Comparison of ENCODE assay signal across 15 cellular contexts in the genomic region with DNA sequence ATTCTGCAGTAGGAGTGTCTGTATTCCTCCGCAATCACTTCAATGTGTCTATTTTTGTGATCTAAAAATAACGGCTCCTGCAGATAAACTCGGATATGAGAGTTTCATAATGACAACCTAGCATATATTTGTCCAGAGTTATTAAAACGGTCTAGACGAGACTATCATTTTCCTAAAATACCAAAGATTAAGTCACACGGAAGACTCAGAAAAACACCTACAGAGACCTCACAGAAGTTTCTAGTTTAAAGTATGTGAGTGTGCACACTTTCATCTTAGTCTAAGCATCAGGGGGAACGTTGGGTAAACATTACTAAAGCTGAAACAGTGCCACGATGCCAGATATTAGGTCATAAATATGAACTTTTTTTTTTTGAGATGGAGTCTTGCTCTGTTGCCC.
A peak's percentile ranks its signal among the peaks of the same experiment; 100 is the strongest.
DNase-seq lines count a peak whose midpoint lies in the region; ATAC-seq, FAIRE-seq and TF ChIP-seq lines count a peak whose summit lies in the region.
"Had no signal": no experiment of that assay in that cellular context is flagged by ENCODE, and none has a peak within 500 bp of the region (broad histone marks: within the 10 kb centered on the region; RNA-seq: fewer than 3 reads in every experiment).

No MANE protein-coding gene starts in this region.

- no peak for DNase-seq in activated T-cell treated with anti-CD3 and anti-CD28 coated beads, Interleukin-2, amount 50 U/mL, for 72 hours
- no peak for DNase-seq in activated T-cell treated with anti-CD3 and anti-CD28 coated beads, Interleukin-2, amount 50 U/mL, for 1 hour
- DNase-seq in GM12892 (ENCODE audit: insufficient read length) = no peak
- DNase-seq in ascending aorta (ENCODE audit: low spot score in 2 of 2) = no peak
- no peak for DNase-seq in ovary
- DNase-seq in SW 1271 (lab: John Stamatoyannopoulos, UW) = no peak
- DNase-seq: activated gamma-delta T cell treated with Interleukin-2 at 50 U/mL for 16 hours; effector memory CD4-positive, alpha-beta T cell; IMR-90; NCI-H187; stomach had no signal

- peaks cover 3 to 17% of the 10 kb centered on the region in 2 donors for H3K36me3 ChIP-seq in ascending aorta
- no peaks in the 10 kb centered on the region for H3K36me3 ChIP-seq in ovary
- H3K36me3 ChIP-seq: breast epithelium had no signal

- peak in 1 of 2 donors; percentile 41 for ATAC-seq in activated T-cell treated with anti-CD3 and anti-CD28 coated beads, Interleukin-2, amount 50 U/mL, for 72 hours (replicated peaks in 1 of 2)
- ATAC-seq in GM21619 (IDR thresholded peaks at IDR 0.05; ENCODE audit: unreplicated experiment) = no peak

- TF ChIP-seq POLR2A in GM12892 (IDR thresholded peaks at IDR 0.05; ENCODE audit: low read depth, low read length) = no peak
- TF ChIP-seq POLR2A in ovary (IDR thresholded peaks at IDR 0.05) = no peak

- H3K27me3 Mint-ChIP-seq in activated T-cell treated with anti-CD3 and anti-CD28 coated beads, Interleukin-2, amount 50 U/mL, for 72 hours (ENCODE audit: low read depth) = no peaks in the 10 kb centered on the region
- H3K27me3 Mint-ChIP-seq in nephron (ENCODE audit: low read depth) = no peaks in the 10 kb centered on the region

- H3K9me3 Mint-ChIP-seq in activated T-cell treated with anti-CD3 and anti-CD28 coated beads, Interleukin-2, amount 50 U/mL, for 72 hours = no peaks in the 10 kb centered on the region
- no peaks in the 10 kb centered on the region for H3K9me3 Mint-ChIP-seq in nephron

- no peaks in the 10 kb centered on the region for H3K27me3 ChIP-seq in ascending aorta
- no peaks in the 10 kb centered on the region for H3K27me3 ChIP-seq in ovary
- H3K27me3 ChIP-seq: breast epithelium, stomach had no signal

- H3K4me3 ChIP-seq in ascending aorta = no peak overlapping the region
- no peak overlapping the region for H3K4me3 ChIP-seq in ovary
- H3K4me3 ChIP-seq: breast epithelium, stomach had no signal

- H3K4me3 Mint-ChIP-seq in activated T-cell treated with anti-CD3 and anti-CD28 coated beads, Interleukin-2, amount 50 U/mL, for 72 hours = peak overlapping the region in 1 of 2 donors; percentile 70
- H3K4me3 Mint-ChIP-seq in nephron = no peak overlapping the region

- H3K9me3 ChIP-seq in ascending aorta (no peaks in the 10 kb centered on the region), ovary (no peaks in the 10 kb centered on the region)
- H3K9me3 ChIP-seq: breast epithelium, stomach had no signal

- peak overlapping the region; percentile 88 for H3K27ac Mint-ChIP-seq in activated T-cell treated with anti-CD3 and anti-CD28 coated beads, Interleukin-2, amount 50 U/mL, for 72 hours
- H3K27ac Mint-ChIP-seq in nephron = peak overlapping the region; percentile 71 to 91 (median 80)

- H3K4me1 Mint-ChIP-seq in activated T-cell treated with anti-CD3 and anti-CD28 coated beads, Interleukin-2, amount 50 U/mL, for 72 hours (ENCODE audit: low read depth) = peaks cover 13% of the 10 kb centered on the region
- peaks cover 65% of the 10 kb centered on the region for H3K4me1 Mint-ChIP-seq in nephron

- H3K4me1 ChIP-seq in ascending aorta (peaks cover 9 to 14% of the 10 kb centered on the region in 2 donors), ovary (ENCODE audit: insufficient read depth) (peaks cover 19% of the 10 kb centered on the region)
- H3K4me1 ChIP-seq: breast epithelium had no signal

- peak overlapping the region; percentile 81 to 83 for H3K27ac ChIP-seq in ascending aorta
- H3K27ac ChIP-seq in ovary = no peak overlapping the region
- H3K27ac ChIP-seq: VCaP had no signal

- intact Hi-C loops in ascending aorta (cut with DNase I) (no loop called here), ovary (cut with DNase I) (no loop called here)

- FAIRE-seq in GM12892 (lab: Jason Lieb, UNC) = peak; percentile 21

- 23 to 42% (median 28%) methylated on average over 8 of the region's 8 CpGs for WGBS in ovary, 3 donors

- TF ChIP-seq CTCF in ascending aorta (IDR thresholded peaks at IDR 0.05) (no peak), nephron (IDR thresholded peaks at IDR 0.05; ENCODE audit: unreplicated experiment in 3 of 3) (no peak), ovary (IDR thresholded peaks at IDR 0.05) (no peak)

- TF ChIP-seq EP300 in ovary (IDR thresholded peaks at IDR 0.05) = no peak

- peaks cover 6 to 7% of the 10 kb centered on the region in 2 donors for H3K36me3 Mint-ChIP-seq in activated T-cell treated with anti-CD3 and anti-CD28 coated beads, Interleukin-2, amount 50 U/mL, for 72 hours (ENCODE audit: insufficient read depth in 2 of 2)
- H3K36me3 Mint-ChIP-seq in nephron (ENCODE audit: low read depth) = peaks cover 76% of the 10 kb centered on the region

Comparison
In these comparisons a context has a peak if more than half of its experiments do, and no peak if none do; other contexts are left out.
1. H3K27ac ChIP-seq: peak in ascending aorta (2 of 2); none in ovary (0 of 2).